8 cellular contexts compared by ENCODE assay signal in genomic region chr19:4059931-4060620, GRCh38. TPM values are rescaled to one million over a fixed set of nuclear protein-coding genes. Genes with fewer than 3 reads are reported as not detected.
DNase-seq lines count a peak whose midpoint lies in the region; ATAC-seq, FAIRE-seq and TF ChIP-seq lines count a peak whose summit lies in the region.

No MANE protein-coding gene starts in this region.

- H4K20me1 ChIP-seq in HepG2 (ENCODE audit: insufficient read depth, low read length): peaks cover 65% of the 10 kb centered on the region

- no peaks in the 10 kb centered on the region for H3K9me3 ChIP-seq in HepG2 (ENCODE audit: low read length)

- H3K27ac Mint-ChIP-seq in activated naive CD8-positive, alpha-beta T cell treated with anti-CD3 and anti-CD28 coated beads, Interleukin-2, amount 50 U/mL, for 24 hours: peak overlapping the region; percentile 88

- H3K27ac ChIP-seq in HepG2 (ENCODE audit: extremely low read length, insufficient read depth, low read length) (peak overlapping the region; percentile 94), substantia nigra (ENCODE audit: low read depth, low read length, poor library complexity, severe bottlenecking) (peak overlapping the region; percentile 99)

- H3K9me3 Mint-ChIP-seq in activated naive CD8-positive, alpha-beta T cell treated with anti-CD3 and anti-CD28 coated beads, Interleukin-2, amount 50 U/mL, for 24 hours: no peaks in the 10 kb centered on the region

- peaks cover 10 to 27% of the 10 kb centered on the region in 2 experiments for H3K36me3 ChIP-seq in HepG2 (replicated peaks in 1 of 2; ENCODE audit: control insufficient read depth in 1 of 2, insufficient read depth in 2 of 2, low read length in 2 of 2)

- no peak for FAIRE-seq in HepG2 (lab: Jason Lieb, UNC)

- peak overlapping the region; percentile 63 for H3K4me3 Mint-ChIP-seq in activated naive CD8-positive, alpha-beta T cell treated with anti-CD3 and anti-CD28 coated beads, Interleukin-2, amount 50 U/mL, for 24 hours

- H3K4me3 ChIP-seq in HepG2 (replicated peaks in 1 of 3; ENCODE audit: insufficient read depth in 1 of 3, low read depth in 2 of 3, low read length in 3 of 3): peak overlapping the region in 1 of 3 experiments; percentile 69; a peak in 2 of 6 replicates

- peaks cover 17% of the 10 kb centered on the region for H3K36me3 Mint-ChIP-seq in activated naive CD8-positive, alpha-beta T cell treated with anti-CD3 and anti-CD28 coated beads, Interleukin-2, amount 50 U/mL, for 24 hours (ENCODE audit: low read depth)

- peak; percentile 40 to 42 for DNase-seq in stimulated activated CD4-positive, alpha-beta T cell treated with anti-CD3 and anti-CD28 coated beads, Interleukin-15, amount 100 ng/mL, for 1 hour (ENCODE audit: low read depth in 1 of 2, low spot score in 1 of 2)
- DNase-seq in stimulated activated CD4-positive, alpha-beta T cell treated with anti-CD3 and anti-CD28 coated beads, Interleukin-2, amount 100 ng/mL, for 48 hours: no peak
- peak; percentile 77 for DNase-seq in activated naive CD8-positive, alpha-beta T cell treated with anti-CD3 and anti-CD28 coated beads, Interleukin-2, amount 50 U/mL, for 24 hours
- DNase-seq in HepG2 (ENCODE audit: low spot score) (no peak), substantia nigra (lab: John Stamatoyannopoulos, UW) (peak in 2 of 49 donors; percentile 35 to 74)

- no peak for TF ChIP-seq RAD21 in HepG2 (CRISPR knock-in tag; IDR thresholded peaks at IDR 0.05)

- H3K4me1 ChIP-seq in HepG2 (ENCODE audit: insufficient read depth, low read length): peaks cover 68% of the 10 kb centered on the region

- H3K9ac ChIP-seq in HepG2 (ENCODE audit: insufficient read depth, low read depth, low read length): peak overlapping the region; percentile 91; the same call in 1 of the 2 replicates

- peak; percentile 33 for ATAC-seq in activated naive CD8-positive, alpha-beta T cell treated with anti-CD3 and anti-CD28 coated beads, Interleukin-2, amount 50 U/mL, for 24 hours
- ATAC-seq in HepG2 (no peak), GM21825 (IDR thresholded peaks at IDR 0.05; ENCODE audit: unreplicated experiment) (no peak), GM19397 (IDR thresholded peaks at IDR 0.05; ENCODE audit: unreplicated experiment) (no peak), HG03521 (IDR thresholded peaks at IDR 0.05; ENCODE audit: unreplicated experiment) (no peak)

- H3K27me3 Mint-ChIP-seq in activated naive CD8-positive, alpha-beta T cell treated with anti-CD3 and anti-CD28 coated beads, Interleukin-2, amount 50 U/mL, for 24 hours: no peaks in the 10 kb centered on the region

- H3K4me1 Mint-ChIP-seq in activated naive CD8-positive, alpha-beta T cell treated with anti-CD3 and anti-CD28 coated beads, Interleukin-2, amount 50 U/mL, for 24 hours: peaks cover 54% of the 10 kb centered on the region

- H3K79me2 ChIP-seq in HepG2 (ENCODE audit: insufficient read depth, low read length): peaks cover 84% of the 10 kb centered on the region

- POLR2A ChIA-PET in HepG2 (lab: Yijun Ruan, JAX): interaction anchor here (2.1 kb wide), 1 partner anchor 53 kb away, joined by 8 read pairs; the partner anchor contains the start of gene PIAS4

- WGBS in HepG2 (ENCODE audit: low lambda C conversion rate): 90% methylated on average over 11 of the region's 39 CpGs

- in situ Hi-C loops in HepG2 (cut with HindIII; ENCODE audit: extremely low pct_ligation_motif_present, low pct_unique_long_range_greater_than_20kb): no loop called here

- no peak for TF ChIP-seq POLR2A in HepG2 (IDR thresholded peaks at IDR 0.05; ENCODE audit: insufficient read depth in 1 of 2, low read depth in 2 of 2, low read length in 2 of 2)

- H3K27me3 ChIP-seq in HepG2 (ENCODE audit: control insufficient read depth in 1 of 2, insufficient read depth in 2 of 2, low read length in 2 of 2): no peaks in the 10 kb centered on the region

- no peak for TF ChIP-seq CTCF in HepG2 (CRISPR knock-in tag; IDR thresholded peaks at IDR 0.05)

- BruUV-seq in HepG2 (replicated peaks; lab: Mats Ljungman, UMichigan): no TSS peak

- TF ChIP-seq EP300 in HepG2 (IDR thresholded peaks at IDR 0.05; ENCODE audit: low read depth in 2 of 2, low read length in 2 of 2) (no peak), HepG2 (CRISPR knock-in tag; IDR thresholded peaks at IDR 0.05; ENCODE audit: borderline replicate concordance) (no peak)

- CTCF ChIA-PET in HepG2 (lab: Yijun Ruan, JAX; ENCODE audit: low intra/inter-chr PET ratio, low total read pairs): no interaction called here

- peak overlapping the region; percentile 85 for H3K4me2 ChIP-seq in HepG2 (ENCODE audit: low read depth, low read length)

- intact Hi-C loops in HepG2 (cut with micrococcal nuclease; ENCODE audit: unreplicated experiment): loop anchor here (10.0 kb wide), 1 partner anchor 85 kb away; no protein-coding TSS in a partner anchor

- no peak overlapping the region for H2AFZ ChIP-seq in HepG2 (ENCODE audit: low read length)

TF ChIP-seq in HepG2, 621 proteins besides CTCF, POLR2A, EP300 and RAD21 (continues in another document):
- TF ChIP-seq TCF7 (IDR thresholded peaks at IDR 0.05; ENCODE audit: low read depth) (no peak), ZBTB10 (CRISPR knock-in tag; IDR thresholded peaks at IDR 0.05; ENCODE audit: borderline replicate concordance) (no peak)

RNA-seq across cellular contexts. Expression of gene ZBTB7A, which starts 6.6 kb away (rescaled TPM):
- 3.5 and 3.6 TPM in 2 replicates for total RNA-seq in HepG2 (2016; rRNA removed; fragmentation: Illumina TruSeq; extraction: Trizol)
- total RNA-seq in HepG2 (2016; cell fraction: cytosol; rRNA removed; fragmentation: Illumina TruSeq; extraction: Trizol; ENCODE audit: low read depth): 1.8 TPM in 2 replicates
- total RNA-seq in HepG2 (2016; cell fraction: insoluble cytoplasmic fraction; rRNA removed; fragmentation: Illumina TruSeq; extraction: Trizol): 2.7 and 3.2 TPM in 2 replicates
- 3.7 and 4.3 TPM in 2 replicates for total RNA-seq in HepG2 (2016; cell fraction: membrane; rRNA removed; fragmentation: Illumina TruSeq; extraction: Trizol)
- total RNA-seq in HepG2 (2016; cell fraction: nucleus; rRNA removed; fragmentation: Illumina TruSeq; extraction: Trizol): 3.0 and 3.1 TPM in 2 replicates
- polyA plus RNA-seq in HepG2 (2011; rRNA removed): 4.0 and 5.5 TPM in 2 replicates
- polyA plus RNA-seq in HepG2 (2011; cell fraction: cytosol; rRNA removed): 2.9 and 4.8 TPM in 2 replicates
- polyA plus RNA-seq in HepG2 (2011; cell fraction: nucleus; rRNA removed): 23.5 and 34.3 TPM in 2 replicates
- polyA plus RNA-seq in HepG2 (2012): 4.7 and 6.0 TPM in 2 replicates
- 0.96 and 1.2 TPM in 2 replicates for polyA plus RNA-seq in HepG2 (2016; cell fraction: cytosol; fragmentation: Illumina TruSeq; extraction: Trizol; ENCODE audit: low read depth)
- polyA plus RNA-seq in HepG2 (2016; cell fraction: insoluble cytoplasmic fraction; fragmentation: Illumina TruSeq; extraction: Trizol; ENCODE audit: low read depth): 4.5 and 4.8 TPM in 2 replicates
- 2.7 and 3.0 TPM in 2 replicates for polyA plus RNA-seq in HepG2 (2016; cell fraction: membrane; fragmentation: Illumina TruSeq; extraction: Trizol; ENCODE audit: low read depth)
- 9.7 and 9.9 TPM in 2 replicates for polyA plus RNA-seq in HepG2 (2016; cell fraction: nucleus; fragmentation: Illumina TruSeq; extraction: Trizol; ENCODE audit: insufficient read depth, low read depth)
- 4.3 and 12.1 TPM in 2 replicates for polyA minus RNA-seq in HepG2 (2011; rRNA and poly(A)+ RNA removed; ENCODE audit: low replicate concordance)
- polyA minus RNA-seq in HepG2 (2011; cell fraction: cytosol; rRNA and poly(A)+ RNA removed): 9.4 and 10.5 TPM in 2 replicates
- polyA minus RNA-seq in HepG2 (2011; cell fraction: nucleus; rRNA and poly(A)+ RNA removed): 5.0 and 5.4 TPM in 2 replicates

RNA-seq across cellular contexts. Expression of gene PIAS4, which starts 52.5 kb away (rescaled TPM):
- 20.1 and 22.4 TPM in 2 replicates for total RNA-seq in HepG2 (2016; rRNA removed; fragmentation: Illumina TruSeq; extraction: Trizol)
- 4.3 and 5.1 TPM in 2 replicates for total RNA-seq in HepG2 (2016; cell fraction: cytosol; rRNA removed; fragmentation: Illumina TruSeq; extraction: Trizol; ENCODE audit: low read depth)
- 16.7 and 23.3 TPM in 2 replicates for total RNA-seq in HepG2 (2016; cell fraction: insoluble cytoplasmic fraction; rRNA removed; fragmentation: Illumina TruSeq; extraction: Trizol)
- total RNA-seq in HepG2 (2016; cell fraction: membrane; rRNA removed; fragmentation: Illumina TruSeq; extraction: Trizol): 9.8 and 11.2 TPM in 2 replicates
- 9.7 and 15.2 TPM in 2 replicates for total RNA-seq in HepG2 (2016; cell fraction: nucleus; rRNA removed; fragmentation: Illumina TruSeq; extraction: Trizol)
- polyA plus RNA-seq in HepG2 (2011; rRNA removed): 8.7 and 9.0 TPM in 2 replicates
- 11.2 and 43.1 TPM in 2 replicates for polyA plus RNA-seq in HepG2 (2011; cell fraction: cytosol; rRNA removed)
- polyA plus RNA-seq in HepG2 (2011; cell fraction: nucleus; rRNA removed): 22.4 and 27.4 TPM in 2 replicates
- polyA plus RNA-seq in HepG2 (2012): 19.1 and 20.7 TPM in 2 replicates
- polyA plus RNA-seq in HepG2 (2016; cell fraction: cytosol; fragmentation: Illumina TruSeq; extraction: Trizol; ENCODE audit: low read depth): 3.3 and 3.5 TPM in 2 replicates
- 18.2 and 33.3 TPM in 2 replicates for polyA plus RNA-seq in HepG2 (2016; cell fraction: insoluble cytoplasmic fraction; fragmentation: Illumina TruSeq; extraction: Trizol; ENCODE audit: low read depth)
- 5.6 and 5.9 TPM in 2 replicates for polyA plus RNA-seq in HepG2 (2016; cell fraction: membrane; fragmentation: Illumina TruSeq; extraction: Trizol; ENCODE audit: low read depth)
- polyA plus RNA-seq in HepG2 (2016; cell fraction: nucleus; fragmentation: Illumina TruSeq; extraction: Trizol; ENCODE audit: insufficient read depth, low read depth): 36.3 and 39.1 TPM in 2 replicates
- 12.2 and 13.9 TPM in 2 replicates for polyA minus RNA-seq in HepG2 (2011; rRNA and poly(A)+ RNA removed; ENCODE audit: low replicate concordance)
- polyA minus RNA-seq in HepG2 (2011; cell fraction: cytosol; rRNA and poly(A)+ RNA removed): 5.1 and 7.7 TPM in 2 replicates
- 14.5 and 15.1 TPM in 2 replicates for polyA minus RNA-seq in HepG2 (2011; cell fraction: nucleus; rRNA and poly(A)+ RNA removed)

Comparison
In these comparisons a context has a peak if more than half of its experiments do, and no peak if none do; other contexts are left out.
1. DNase-seq: peak in stimulated activated CD4-positive, alpha-beta T cell treated with anti-CD3 and anti-CD28 coated beads, Interleukin-15, amount 100 ng/mL, for 1 hour (2 of 2) and activated naive CD8-positive, alpha-beta T cell treated with anti-CD3 and anti-CD28 coated beads, Interleukin-2, amount 50 U/mL, for 24 hours (single experiment); none in stimulated activated CD4-positive, alpha-beta T cell treated with anti-CD3 and anti-CD28 coated beads, Interleukin-2, amount 100 ng/mL, for 48 hours (0 of 2) and HepG2 (single experiment).